In genomic region chr14:44528180-44528579, GRCh38 we compare ENCODE assay signal across 9 cellular contexts. TPM values are rescaled to one million over a fixed set of nuclear protein-coding genes. Genes with fewer than 3 reads are reported as not detected.
"Had no signal": no experiment of that assay in that cellular context is flagged by ENCODE, and none has a peak within 500 bp of the region (broad histone marks: within the 10 kb centered on the region; RNA-seq: fewer than 3 reads in every experiment).

No MANE protein-coding gene starts in this region.

- H3K9ac ChIP-seq: KMS-11 had no signal

- H3K4me3 ChIP-seq: GM23338 had no signal

- H3K27ac ChIP-seq: KMS-11 had no signal

- H3K4me2 ChIP-seq: GM23338, KMS-11 had no signal

- DNase-seq: H9, HCEC 1CT, KBM-7 had no signal

- FAIRE-seq: H1, H54, HTR-8/SVneo had no signal

- ATAC-seq: GM23338 had no signal

RNA-seq across cellular contexts. Expression of gene FSCB, which starts 21.1 kb away (rescaled TPM):
- total RNA-seq: H1, H9, HT-29 had no signal
- polyA plus RNA-seq: GM23338, H1 had no signal
